In genomic region chr14:56650075-56650474, GRCh38 we compare ENCODE assay signal across 16 cellular contexts.
DNase-seq lines count a peak whose midpoint lies in the region; ATAC-seq, FAIRE-seq and TF ChIP-seq lines count a peak whose summit lies in the region.
"Had no signal": no experiment of that assay in that cellular context is flagged by ENCODE, and none has a peak within 500 bp of the region (broad histone marks: within the 10 kb centered on the region; RNA-seq: fewer than 3 reads in every experiment).

No MANE protein-coding gene starts in this region.

- peak; percentile 88 for FAIRE-seq in HTR-8/SVneo (lab: Jason Lieb, UNC)

- H3K9me3 ChIP-seq in body of pancreas (no peaks in the 10 kb centered on the region), mucosa of descending colon (no peaks in the 10 kb centered on the region)
- H3K9me3 ChIP-seq: BLaER1, Peyer's patch had no signal

- H3K4me3 ChIP-seq in body of pancreas (no peak overlapping the region), foreskin fibroblast (ENCODE audit: low read depth in 1 of 2, low read length in 2 of 2) (no peak overlapping the region), mucosa of descending colon (no peak overlapping the region)
- H3K4me3 ChIP-seq: BLaER1, Peyer's patch had no signal

- DNase-seq in HTR-8/SVneo (ENCODE audit: insufficient read length, low spot score), result no peak
- DNase-seq in body of pancreas, result peak in 3 of 4 donors; percentile 23 to 43 (median 25)
- peak in 28 of 51 donors; percentile 4 to 59 (median 18) for DNase-seq in hypothalamus (lab: John Stamatoyannopoulos, UW)
- DNase-seq in sciatic nerve (ENCODE audit: low spot score), result peak; percentile 63
- no peak for DNase-seq in stimulated activated CD4-positive, alpha-beta T cell treated with anti-CD3 and anti-CD28 coated beads, Interleukin-2, amount 100 ng/mL, for 48 hours
- no peak for DNase-seq in foreskin fibroblast
- no peak for DNase-seq in mucosa of descending colon
- no peak for DNase-seq in activated naive CD4-positive, alpha-beta T cell treated with Interleukin-2 at 50 U/mL for 16 hours
- DNase-seq: HFFc6, Karpas-422, MM.1S, NCI-H2029, NCI-H2171 treated with DMSO at 0.1 percent for 48 hours, NCI-H510A treated with DMSO at 0.1 percent for 48 hours, Peyer's patch had no signal

- no peaks in the 10 kb centered on the region for H3K27me3 ChIP-seq in body of pancreas
- H3K27me3 ChIP-seq: BLaER1, Peyer's patch had no signal

- no peaks in the 10 kb centered on the region for H3K4me1 ChIP-seq in body of pancreas
- no peaks in the 10 kb centered on the region for H3K4me1 ChIP-seq in mucosa of descending colon (ENCODE audit: low read depth)
- H3K4me1 ChIP-seq: BLaER1, Peyer's patch had no signal

- no peaks in the 10 kb centered on the region for H3K36me3 ChIP-seq in body of pancreas (replicated peaks in 1 of 2; ENCODE audit: insufficient read depth in 1 of 2, low read depth in 2 of 2)
- H3K36me3 ChIP-seq in mucosa of descending colon (ENCODE audit: low read depth), result no peaks in the 10 kb centered on the region

- ATAC-seq in body of pancreas (no peak), sciatic nerve (peak; percentile 85), mucosa of descending colon (no peak)

- WGBS in body of pancreas, 2 donors, result 58 to 63% methylated on average over 7 to 9 of the region's 9 CpGs

- H3K27ac ChIP-seq in body of pancreas, result no peak overlapping the region
- H3K27ac ChIP-seq: BLaER1, Peyer's patch had no signal

- TF ChIP-seq CTCF in body of pancreas (IDR thresholded peaks at IDR 0.05) (no peak), foreskin fibroblast (IDR thresholded peaks at IDR 0.05; ENCODE audit: low read depth, low read length) (no peak), mucosa of descending colon (IDR thresholded peaks at IDR 0.05) (no peak)

- intact Hi-C loops in body of pancreas (cut with DNase I) (no loop called here), sciatic nerve (cut with DNase I) (no loop called here), mucosa of descending colon (cut with DNase I, micrococcal nuclease) (no loop called here)

- TF ChIP-seq POLR2A in body of pancreas (IDR thresholded peaks at IDR 0.05), result no peak

Comparison
In these comparisons a context has a peak if more than half of its experiments do, and no peak if none do; other contexts are left out.
1. DNase-seq: peak in body of pancreas (3 of 4), hypothalamus (28 of 51) and sciatic nerve (single experiment); none in HTR-8/SVneo (single experiment), stimulated activated CD4-positive, alpha-beta T cell treated with anti-CD3 and anti-CD28 coated beads, Interleukin-2, amount 100 ng/mL, for 48 hours (0 of 2), foreskin fibroblast (0 of 2), mucosa of descending colon (0 of 3) and activated naive CD4-positive, alpha-beta T cell treated with Interleukin-2 at 50 U/mL for 16 hours (single experiment).